8 cellular contexts compared by ENCODE assay signal in genomic region chr7:132580717-132581285, GRCh38. TPM values are rescaled to one million over a fixed set of nuclear protein-coding genes. Genes with fewer than 3 reads are reported as not detected.
DNase-seq lines count a peak whose midpoint lies in the region; ATAC-seq lines count a peak whose summit lies in the region.

No MANE protein-coding gene starts in this region.

- POLR2A ChIA-PET in activated CD8-positive, alpha-beta T cell treated with anti-CD3 and anti-CD28 coated beads, Interleukin-2, amount 10 ng/mL, durations not matched to agents 7 days and 5 days (lab: Charles Lee), result interaction anchor here (1.2 kb wide), 1 partner anchor 260 kb away, joined by 3 read pairs; no protein-coding TSS in a partner anchor

- no peak overlapping the region for H3K4me3 Mint-ChIP-seq in activated CD8-positive, alpha-beta T cell treated with anti-CD3 and anti-CD28 coated beads, Interleukin-2, amount 10 ng/mL, durations not matched to agents 7 days and 5 days
- H3K4me3 Mint-ChIP-seq in effector memory CD8-positive, alpha-beta T cell, result no peak overlapping the region

- DNase-seq in NCI-H2081 (lab: John Stamatoyannopoulos, UW), result peak; percentile 78 to 84
- no peak for DNase-seq in NCI-H2081 treated with DMSO at 0.1 percent for 48 hours (lab: John Stamatoyannopoulos, UW)
- DNase-seq in NCI-H526 (lab: John Stamatoyannopoulos, UW), result peak; percentile 36 to 88
- DNase-seq in activated CD8-positive, alpha-beta T cell treated with anti-CD3 and anti-CD28 coated beads, Interleukin-2, amount 10 ng/mL, durations not matched to agents 7 days and 5 days, result peak; percentile 89
- peak; percentile 67 to 70 (median 70) for DNase-seq in effector memory CD8-positive, alpha-beta T cell
- DNase-seq in midbrain (lab: John Stamatoyannopoulos, UW), result peak; percentile 80
- peak; percentile 25 to 37 for DNase-seq in stimulated activated CD8-positive, alpha-beta memory T cell treated with anti-CD3 and anti-CD28 coated beads, Interleukin-4, amount 100 ng/mL, for 1 hour (ENCODE audit: low read depth in 2 of 2, low spot score in 1 of 2)

- H3K27me3 Mint-ChIP-seq in activated CD8-positive, alpha-beta T cell treated with anti-CD3 and anti-CD28 coated beads, Interleukin-2, amount 10 ng/mL, durations not matched to agents 7 days and 5 days (ENCODE audit: low read depth), result peaks cover 38% of the 10 kb centered on the region
- peaks cover 57 to 81% of the 10 kb centered on the region in 2 donors for H3K27me3 Mint-ChIP-seq in effector memory CD8-positive, alpha-beta T cell

- H3K9me3 Mint-ChIP-seq in activated CD8-positive, alpha-beta T cell treated with anti-CD3 and anti-CD28 coated beads, Interleukin-2, amount 10 ng/mL, durations not matched to agents 7 days and 5 days (ENCODE audit: insufficient read depth), result no peaks in the 10 kb centered on the region
- H3K9me3 Mint-ChIP-seq in effector memory CD8-positive, alpha-beta T cell, result no peaks in the 10 kb centered on the region

- CTCF ChIA-PET in activated CD8-positive, alpha-beta T cell treated with anti-CD3 and anti-CD28 coated beads, Interleukin-2, amount 10 ng/mL, durations not matched to agents 7 days and 5 days (lab: Charles Lee), result interaction anchor here (0.7 to 9.3 kb wide), 76 partner anchors 10 to 892 kb away, joined by 3 to 312 read pairs (median 4); no protein-coding TSS in a partner anchor

- H3K4me1 Mint-ChIP-seq in activated CD8-positive, alpha-beta T cell treated with anti-CD3 and anti-CD28 coated beads, Interleukin-2, amount 10 ng/mL, durations not matched to agents 7 days and 5 days (ENCODE audit: low read depth), result peaks cover 30% of the 10 kb centered on the region
- H3K4me1 Mint-ChIP-seq in effector memory CD8-positive, alpha-beta T cell (ENCODE audit: low read depth in 2 of 2), result peaks cover 5 to 11% of the 10 kb centered on the region in 2 donors

- ATAC-seq in HG03354 (IDR thresholded peaks at IDR 0.05; ENCODE audit: poor library complexity, severe bottlenecking, unreplicated experiment), result peak; percentile 68
- ATAC-seq in activated CD8-positive, alpha-beta T cell treated with anti-CD3 and anti-CD28 coated beads, Interleukin-2, amount 10 ng/mL, durations not matched to agents 7 days and 5 days, result peak; percentile 78
- peak; percentile 82 for ATAC-seq in effector memory CD8-positive, alpha-beta T cell (replicated peaks)

- no peak overlapping the region for H3K27ac Mint-ChIP-seq in activated CD8-positive, alpha-beta T cell treated with anti-CD3 and anti-CD28 coated beads, Interleukin-2, amount 10 ng/mL, durations not matched to agents 7 days and 5 days
- H3K27ac Mint-ChIP-seq in effector memory CD8-positive, alpha-beta T cell, result no peak overlapping the region

- no peaks in the 10 kb centered on the region for H3K36me3 Mint-ChIP-seq in activated CD8-positive, alpha-beta T cell treated with anti-CD3 and anti-CD28 coated beads, Interleukin-2, amount 10 ng/mL, durations not matched to agents 7 days and 5 days (ENCODE audit: low read depth)
- H3K36me3 Mint-ChIP-seq in effector memory CD8-positive, alpha-beta T cell (ENCODE audit: insufficient read depth), result no peaks in the 10 kb centered on the region

RNA-seq across cellular contexts. Expression of gene PLXNA4, which starts 4.5 kb away (rescaled TPM):
- 10 to 100 TPM; 45.4 to 47.2 TPM for total RNA-seq in activated CD8-positive, alpha-beta T cell treated with anti-CD3 and anti-CD28 coated beads, Interleukin-2, amount 10 ng/mL, durations not matched to agents 7 days and 5 days
